ENCODE assay signal across 12 cellular contexts in the genomic region with DNA sequence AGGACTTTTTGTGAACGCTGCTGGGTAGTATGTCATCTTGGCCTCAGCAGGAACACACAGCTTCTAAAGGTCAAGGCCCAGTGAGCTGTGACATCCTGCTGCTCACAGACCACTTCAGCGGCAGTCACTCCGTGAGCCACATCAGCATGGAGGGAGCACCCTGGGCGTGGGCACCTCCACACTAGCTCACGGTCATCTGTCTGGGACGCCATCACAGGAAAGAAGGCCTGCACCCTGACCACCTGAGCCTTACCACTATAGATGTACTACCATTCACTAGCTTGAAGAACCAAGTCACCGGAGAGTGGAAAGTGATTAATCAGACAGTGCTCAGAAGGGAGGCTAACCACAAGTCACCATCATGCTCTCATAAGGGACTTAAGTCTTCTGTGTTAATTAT. TPM values are rescaled to one million over a fixed set of nuclear protein-coding genes. Genes with fewer than 3 reads are reported as not detected.
DNase-seq lines count a peak whose midpoint lies in the region; ATAC-seq and TF ChIP-seq lines count a peak whose summit lies in the region.
"Had no signal": no experiment of that assay in that cellular context is flagged by ENCODE, and none has a peak within 500 bp of the region (broad histone marks: within the 10 kb centered on the region; RNA-seq: fewer than 3 reads in every experiment).

No MANE protein-coding gene starts in this region.

- no peaks in the 10 kb centered on the region for H3K9me3 Mint-ChIP-seq in activated T-cell treated with anti-CD3 and anti-CD28 coated beads, Interleukin-2, amount 50 U/mL, for 24 hours
- no peaks in the 10 kb centered on the region for H3K9me3 Mint-ChIP-seq in type B pancreatic cell

- peak overlapping the region; percentile 28 for H3K27ac Mint-ChIP-seq in activated T-cell treated with anti-CD3 and anti-CD28 coated beads, Interleukin-2, amount 50 U/mL, for 24 hours
- no peak overlapping the region for H3K27ac Mint-ChIP-seq in type B pancreatic cell

- peaks cover 21% of the 10 kb centered on the region for H3K36me3 ChIP-seq in IMR-90 (ENCODE audit: control insufficient read depth, insufficient read depth, low read length)

- peaks cover 70% of the 10 kb centered on the region for H3K4me1 Mint-ChIP-seq in activated T-cell treated with anti-CD3 and anti-CD28 coated beads, Interleukin-2, amount 50 U/mL, for 24 hours (ENCODE audit: low read depth)
- H3K4me1 Mint-ChIP-seq in type B pancreatic cell (ENCODE audit: unreplicated experiment) = peaks cover 9% of the 10 kb centered on the region

- peaks cover 14% of the 10 kb centered on the region for H3K9me1 ChIP-seq in IMR-90 (ENCODE audit: insufficient read depth, low read length)

- H2BK15ac ChIP-seq in IMR-90 (ENCODE audit: low read depth, low read length) = no peak overlapping the region

- no peak overlapping the region for H3K4ac ChIP-seq in IMR-90 (ENCODE audit: low read depth, low read length)

- H3K4me1 ChIP-seq in IMR-90 (ENCODE audit: control insufficient read depth, insufficient read depth, low read length) = peaks cover 11% of the 10 kb centered on the region

- H4K91ac ChIP-seq in IMR-90 (ENCODE audit: insufficient read depth, low read depth, low read length) = no peak overlapping the region

- H3K4me2 ChIP-seq in IMR-90 (ENCODE audit: low read depth, low read length) = no peak overlapping the region

- H3K14ac ChIP-seq in IMR-90 (replicated peaks; ENCODE audit: low read depth, low read length) = no peak overlapping the region

- BruUV-seq in IMR-90 (replicated peaks; lab: Mats Ljungman, UMichigan) = no TSS peak

- H3K9ac ChIP-seq in IMR-90 (ENCODE audit: low read depth, low read length) = no peak overlapping the region

- H2BK120ac ChIP-seq in IMR-90 (ENCODE audit: low read depth, low read length) = no peak overlapping the region

- dilution Hi-C loops in IMR-90 (cut with HindIII; ENCODE audit: low sequenced_read_pairs, unreplicated experiment) = no loop called here

- no peak overlapping the region for H2AFZ ChIP-seq in IMR-90 (replicated peaks; ENCODE audit: low read length, poor library complexity)

- in situ Hi-C loops in IMR-90 (cut with MboI; ENCODE audit: low sequenced_read_pairs) = no loop called here

- peaks cover 50% of the 10 kb centered on the region for H3K36me3 Mint-ChIP-seq in activated T-cell treated with anti-CD3 and anti-CD28 coated beads, Interleukin-2, amount 50 U/mL, for 24 hours (ENCODE audit: low read depth)
- peaks cover 27% of the 10 kb centered on the region for H3K36me3 Mint-ChIP-seq in type B pancreatic cell

- DNase-seq in activated T-cell treated with anti-CD3 and anti-CD28 coated beads, Interleukin-2, amount 50 U/mL, for 24 hours = no peak
- DNase-seq in activated T-cell treated with anti-CD3 and anti-CD28 coated beads for 4 hours (no peak), IMR-90 (no peak), epithelial cell of proximal tubule (ENCODE audit: low read depth) (peak; percentile 42), type B pancreatic cell (ENCODE audit: extremely low spot score, unreplicated experiment) (no peak), NCI-H1048 (lab: John Stamatoyannopoulos, UW) (no peak)
- DNase-seq in activated CD4-positive, alpha-beta T cell treated with anti-CD3 and anti-CD28 coated beads for 48 hours = no peak
- DNase-seq: activated CD8-positive, alpha-beta memory T cell treated with anti-CD3 and anti-CD28 coated beads, Interleukin-2, amount 50 U/mL, for 48 hours; anterior cingulate cortex; NCI-H2227 treated with DMSO at 0.1 percent for 48 hours had no signal

- POLR2A ChIA-PET in IMR-90 (lab: Charles Lee; ENCODE audit: unreplicated experiment) = no interaction called here

- no peaks in the 10 kb centered on the region for H3K27me3 Mint-ChIP-seq in activated T-cell treated with anti-CD3 and anti-CD28 coated beads, Interleukin-2, amount 50 U/mL, for 24 hours
- no peaks in the 10 kb centered on the region for H3K27me3 Mint-ChIP-seq in type B pancreatic cell

- no peak for TF ChIP-seq POLR2A in IMR-90 (IDR thresholded peaks at IDR 0.05; ENCODE audit: low read depth, low read length)

- H3K27me3 ChIP-seq in IMR-90 (ENCODE audit: control insufficient read depth, insufficient read depth, low read length) = no peaks in the 10 kb centered on the region
- H3K27me3 ChIP-seq: tibial nerve had no signal

- H2AK5ac ChIP-seq in IMR-90 (ENCODE audit: low read depth, low read length) = no peak overlapping the region

- no peak overlapping the region for H3K18ac ChIP-seq in IMR-90 (ENCODE audit: low read depth, low read length)

- H2BK5ac ChIP-seq in IMR-90 (ENCODE audit: low read depth, low read length, poor library complexity, severe bottlenecking) = no peak overlapping the region

- no peaks in the 10 kb centered on the region for H3K9me3 ChIP-seq in IMR-90 (ENCODE audit: control insufficient read depth, insufficient read depth, low read length)
- H3K9me3 ChIP-seq: tibial nerve had no signal

- no peak overlapping the region for H4K8ac ChIP-seq in IMR-90 (ENCODE audit: low read depth in 2 of 2, low read length in 2 of 2)

- H3K79me1 ChIP-seq in IMR-90 (ENCODE audit: low read depth in 1 of 2, low read length in 2 of 2) = peaks cover 50 to 73% of the 10 kb centered on the region in 2 experiments

- 80% methylated on average over 1 of the region's 7 CpGs; no CpG with 5 or more reads in 1 of the 2 experiments for WGBS in IMR-90 (ENCODE audit: extremely low coverage in 2 of 2, insufficient read length in 1 of 2), 2 experiments

- no peak overlapping the region for H4K5ac ChIP-seq in IMR-90 (ENCODE audit: low read depth, low read length)

- H3K4me3 ChIP-seq in IMR-90 (ENCODE audit: insufficient read depth, low read depth, low read length) (no peak overlapping the region), epithelial cell of proximal tubule (ENCODE audit: low read depth, low read length) (no peak overlapping the region)
- H3K4me3 ChIP-seq: tibial nerve had no signal

- no peak for TF ChIP-seq RAD21 in IMR-90 (IDR thresholded peaks at IDR 0.05; ENCODE audit: low read length)

- no peak overlapping the region for H3K27ac ChIP-seq in IMR-90 (ENCODE audit: insufficient read depth, low read length)
- H3K27ac ChIP-seq: tibial nerve had no signal

- TF ChIP-seq CTCF in IMR-90 (conservative IDR thresholded peaks at IDR 0.05; ENCODE audit: low read depth, low read length) (no peak), epithelial cell of proximal tubule (conservative IDR thresholded peaks at IDR 0.05; ENCODE audit: low read depth, low read length) (no peak), type B pancreatic cell (conservative IDR thresholded peaks at IDR 0.05) (no peak)

- H3K23ac ChIP-seq in IMR-90 (ENCODE audit: low read depth, low read length) = no peak overlapping the region

- no peak overlapping the region for H2BK20ac ChIP-seq in IMR-90 (ENCODE audit: low read depth, low read length)

- no peak for ATAC-seq in IMR-90 (ENCODE audit: low read depth)
- no peak for ATAC-seq in GM21717 (IDR thresholded peaks at IDR 0.05; ENCODE audit: unreplicated experiment)

- peaks cover 46% of the 10 kb centered on the region for H4K20me1 ChIP-seq in IMR-90 (ENCODE audit: insufficient read depth, low read length)

- CTCF ChIA-PET in IMR-90 (lab: Yijun Ruan, JAX) = interaction anchor here (0.7 kb wide), 1 partner anchor 13 kb away, joined by 3 read pairs; no protein-coding TSS in a partner anchor

- H3K56ac ChIP-seq in IMR-90 (ENCODE audit: extremely low read depth, insufficient read depth, low read length) = no peak overlapping the region

- H3K4me3 Mint-ChIP-seq in activated T-cell treated with anti-CD3 and anti-CD28 coated beads, Interleukin-2, amount 50 U/mL, for 24 hours = no peak overlapping the region
- H3K4me3 Mint-ChIP-seq in type B pancreatic cell = peak overlapping the region; percentile 69

- intact Hi-C loops in IMR-90 (cut with micrococcal nuclease) = no loop called here

- H2AK9ac ChIP-seq in IMR-90 (replicated peaks; ENCODE audit: low read depth, low read length, poor library complexity) = peak overlapping the region; percentile 91

TF ChIP-seq in IMR-90, 13 proteins besides CTCF, POLR2A, EP300 and RAD21 (continues in another document):
- TF ChIP-seq CHD1 (IDR thresholded peaks at IDR 0.05; ENCODE audit: low read depth, low read length) = no peak
- no peak for TF ChIP-seq RFX5 (IDR thresholded peaks at IDR 0.05; ENCODE audit: low read depth, low read length)
- TF ChIP-seq BHLHE40 (IDR thresholded peaks at IDR 0.05; ENCODE audit: low read depth, low read length) = no peak

RNA-seq across cellular contexts. Expression of a gene that starts 3.3 kb away (rescaled TPM):
- 10.9 and 11.9 TPM in 2 replicates for total RNA-seq in IMR-90 (2012; rRNA removed)
- polyA plus RNA-seq in IMR-90 (2012; rRNA removed) = 14.2 and 15.1 TPM in 2 replicates
- 18.6 and 22.1 TPM in 2 replicates for polyA plus RNA-seq in IMR-90 (2012; cell fraction: cytosol; rRNA removed)
- 19.0 and 28.1 TPM in 2 replicates for polyA plus RNA-seq in IMR-90 (2012; cell fraction: nucleus; rRNA removed; ENCODE audit: low replicate concordance)
- 33.9 and 36.0 TPM in 2 replicates for total RNA-seq in epithelial cell of proximal tubule
- total RNA-seq in type B pancreatic cell (ENCODE audit: low replicate concordance) = 30.6 and 31.8 TPM in 2 replicates

RNA-seq across cellular contexts. Expression of a gene that starts 21.1 kb away (rescaled TPM):
- total RNA-seq in IMR-90 (2012; rRNA removed) (104 and 106 TPM in 2 replicates), epithelial cell of proximal tubule (188 and 253 TPM in 2 replicates), type B pancreatic cell (ENCODE audit: low replicate concordance) (69.6 and 75.3 TPM in 2 replicates)
- polyA plus RNA-seq in IMR-90 (2012; rRNA removed) = 181 and 255 TPM in 2 replicates
- 224 and 350 TPM in 2 replicates for polyA plus RNA-seq in IMR-90 (2012; cell fraction: cytosol; rRNA removed)
- 81.5 and 129 TPM in 2 replicates for polyA plus RNA-seq in IMR-90 (2012; cell fraction: nucleus; rRNA removed; ENCODE audit: low replicate concordance)

RNA-seq across cellular contexts. Expression of a gene that starts 32.6 kb away (rescaled TPM):
- total RNA-seq in IMR-90 (2012; rRNA removed) (49.1 and 56.1 TPM in 2 replicates), epithelial cell of proximal tubule (69.3 and 87.2 TPM in 2 replicates), type B pancreatic cell (ENCODE audit: low replicate concordance) (56.0 and 71.1 TPM in 2 replicates)
- polyA plus RNA-seq in IMR-90 (2012; rRNA removed) = 124 and 125 TPM in 2 replicates
- 60.8 and 173 TPM in 2 replicates for polyA plus RNA-seq in IMR-90 (2012; cell fraction: cytosol; rRNA removed)
- 138 and 443 TPM in 2 replicates for polyA plus RNA-seq in IMR-90 (2012; cell fraction: nucleus; rRNA removed; ENCODE audit: low replicate concordance)

RNA-seq across cellular contexts. Expression of a gene that starts 47.8 kb away (rescaled TPM):
- total RNA-seq in IMR-90 (2012; rRNA removed) (123 and 124 TPM in 2 replicates), epithelial cell of proximal tubule (82.3 and 93.2 TPM in 2 replicates), type B pancreatic cell (ENCODE audit: low replicate concordance) (72.8 and 166 TPM in 2 replicates)
- 288 and 406 TPM in 2 replicates for polyA plus RNA-seq in IMR-90 (2012; rRNA removed)
- polyA plus RNA-seq in IMR-90 (2012; cell fraction: cytosol; rRNA removed) = 464 and 725 TPM in 2 replicates
- polyA plus RNA-seq in IMR-90 (2012; cell fraction: nucleus; rRNA removed; ENCODE audit: low replicate concordance) = 233 and 407 TPM in 2 replicates

RNA-seq across cellular contexts. Expression of a gene that starts 52.5 kb away (rescaled TPM):
- total RNA-seq in IMR-90 (2012; rRNA removed) (3.9 TPM in 2 replicates), epithelial cell of proximal tubule (12.9 and 20.8 TPM in 2 replicates), type B pancreatic cell (ENCODE audit: low replicate concordance) (21.5 and 22.1 TPM in 2 replicates)
- polyA plus RNA-seq in IMR-90 (2012; rRNA removed) = 26.7 and 29.6 TPM in 2 replicates
- polyA plus RNA-seq in IMR-90 (2012; cell fraction: cytosol; rRNA removed) = 14.9 and 32.6 TPM in 2 replicates
- polyA plus RNA-seq in IMR-90 (2012; cell fraction: nucleus; rRNA removed; ENCODE audit: low replicate concordance) = 68.9 and 165 TPM in 2 replicates
